In the genomic region with DNA sequence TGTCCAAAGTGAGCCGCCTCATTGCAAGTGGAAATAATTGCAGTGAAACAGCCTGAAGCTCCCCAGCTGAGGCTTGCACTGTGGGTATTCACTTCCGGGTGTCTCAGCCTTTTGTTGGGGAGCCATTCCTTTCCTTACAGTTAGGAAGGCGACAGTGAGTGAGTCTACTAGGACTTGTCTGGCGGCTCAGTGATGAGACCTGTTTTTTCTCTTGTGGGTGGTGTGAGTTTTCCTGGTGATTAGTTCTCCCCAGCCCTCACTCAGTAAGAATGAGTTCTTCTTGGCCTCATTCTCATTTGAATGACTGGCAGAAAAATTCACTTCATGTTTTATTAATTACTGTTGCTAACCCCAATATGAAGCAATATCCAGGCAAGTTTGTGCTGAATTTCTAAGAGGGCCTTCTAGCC, we compare ENCODE assay signal across 9 cellular contexts. TPM values are rescaled to one million over a fixed set of nuclear protein-coding genes. Genes with fewer than 3 reads are reported as not detected.
A peak's percentile ranks its signal among the peaks of the same experiment; 100 is the strongest.
DNase-seq lines count a peak whose midpoint lies in the region; ATAC-seq, FAIRE-seq and TF ChIP-seq lines count a peak whose summit lies in the region.
"Had no signal": no experiment of that assay in that cellular context is flagged by ENCODE, and none has a peak within 500 bp of the region (broad histone marks: within the 10 kb centered on the region; RNA-seq: fewer than 3 reads in every experiment).

No MANE protein-coding gene starts in this region.

- H3K9me1 ChIP-seq in K562 (ENCODE audit: control insufficient read depth, insufficient read depth, low read length), result no peaks in the 10 kb centered on the region

- TF ChIP-seq RAD21 in K562 (CRISPR knock-in tag; conservative IDR thresholded peaks at IDR 0.05 in 1 of 2, IDR thresholded peaks at IDR 0.05 in 1 of 2), result no peak

- H4K20me1 ChIP-seq in DND-41 (ENCODE audit: insufficient read depth, low read length) (peaks cover 39% of the 10 kb centered on the region), K562 (replicated peaks; ENCODE audit: control insufficient read depth, insufficient read depth, low read length) (peaks cover 20% of the 10 kb centered on the region)

- H3K4me3 ChIP-seq in DND-41 (ENCODE audit: low read depth in 1 of 2, low read length in 2 of 2) (peak overlapping the region in 1 of 2 experiments; percentile 100; a peak in 3 of 4 replicates), NB4 (ENCODE audit: low read depth, low read length) (peak overlapping the region; percentile 97), K562 (peak overlapping the region; percentile 90)

- H3K4me2 ChIP-seq in DND-41 (ENCODE audit: insufficient read depth, low read length), result peak overlapping the region; percentile 94
- H3K4me2 ChIP-seq in K562 (ENCODE audit: insufficient read depth, low read length), result peak overlapping the region; percentile 99

- TF ChIP-seq POLR2A in NB4 (IDR thresholded peaks at IDR 0.05; ENCODE audit: extremely low read depth, insufficient read length) (no peak), K562 (conservative IDR thresholded peaks at IDR 0.05) (no peak)

- no peak for DNase-seq in DND-41
- DNase-seq in NB4 (ENCODE audit: low read depth), result peak; percentile 70
- DNase-seq in K562 (ENCODE audit: extremely low read depth in 1 of 4, low spot score in 3 of 4), result peak in 1 of 4 experiments; percentile 24
- DNase-seq in NCI-H146 treated with DMSO at 0.1 percent for 48 hours (lab: John Stamatoyannopoulos, UW; ENCODE audit: unreplicated experiment), result no peak
- DNase-seq in effector CD4-positive, alpha-beta T cell, result no peak
- DNase-seq: head of caudate nucleus had no signal

- ATAC-seq in DND-41 (ENCODE audit: insufficient read depth, low read depth), result no peak
- no peak for ATAC-seq in K562
- ATAC-seq in HG03457 (IDR thresholded peaks at IDR 0.05; ENCODE audit: unreplicated experiment), result no peak
- ATAC-seq in GM18511 (IDR thresholded peaks at IDR 0.05; ENCODE audit: unreplicated experiment), result no peak

- H3K9ac ChIP-seq in DND-41 (ENCODE audit: low read depth, low read length) (peak overlapping the region; percentile 98), K562 (ENCODE audit: insufficient read depth in 1 of 2, low read depth in 2 of 2, low read length in 2 of 2) (peak overlapping the region; percentile 81 to 93; a peak in 3 of 4 replicates)

- H3K4me3 Mint-ChIP-seq in nephron, result peak overlapping the region; percentile 76 to 84 (median 82)

- peaks cover 32% of the 10 kb centered on the region for H3K4me1 ChIP-seq in DND-41 (ENCODE audit: insufficient read depth, low read length)
- peaks cover 6 to 12% of the 10 kb centered on the region in 2 experiments; a peak in 3 of 5 replicates for H3K4me1 ChIP-seq in K562 (replicated peaks in 1 of 2; ENCODE audit: control insufficient read depth in 2 of 2, insufficient read depth in 2 of 2, low read length in 2 of 2)

- H3K27ac Mint-ChIP-seq in nephron, result peak overlapping the region; percentile 46 to 82 (median 76)

- no peaks in the 10 kb centered on the region for H3K9me3 Mint-ChIP-seq in nephron

- intact Hi-C loops in K562 (cut with micrococcal nuclease), result no loop called here

- H3K9me3 ChIP-seq in DND-41 (ENCODE audit: insufficient read depth, low read length, severe bottlenecking) (no peaks in the 10 kb centered on the region), K562 (replicated peaks; ENCODE audit: control insufficient read depth, insufficient read depth, low read depth, low read length) (no peaks in the 10 kb centered on the region)

- H3K27me3 Mint-ChIP-seq in nephron (ENCODE audit: low read depth), result no peaks in the 10 kb centered on the region

- H2AFZ ChIP-seq in DND-41 (ENCODE audit: low read depth, low read length), result no peak overlapping the region
- H2AFZ ChIP-seq in K562 (ENCODE audit: low read depth, low read length), result no peak overlapping the region

- POLR2A ChIA-PET in K562 (lab: Yijun Ruan, JAX), result interaction anchor here (0.7 to 1.7 kb wide), 5 partner anchors 10 to 31 kb away, joined by 3 to 6 read pairs (median 4); no protein-coding TSS in a partner anchor

- TF ChIP-seq CTCF in DND-41 (IDR thresholded peaks at IDR 0.05; ENCODE audit: borderline replicate concordance, extremely low read depth, low read length, poor library complexity, severe bottlenecking), result no peak
- no peak for TF ChIP-seq CTCF in NB4 (IDR thresholded peaks at IDR 0.05; ENCODE audit: low read depth, low read length)
- TF ChIP-seq CTCF in K562 (IDR thresholded peaks at IDR 0.05 in 2 of 3, conservative IDR thresholded peaks at IDR 0.05 in 1 of 3; ENCODE audit: insufficient read depth in 2 of 3, low read depth in 1 of 3, low read length in 3 of 3), result no peak
- TF ChIP-seq CTCF in nephron (IDR thresholded peaks at IDR 0.05; ENCODE audit: unreplicated experiment in 3 of 3), result no peak

- peaks cover 19% of the 10 kb centered on the region for H3K4me1 Mint-ChIP-seq in nephron

- H3K36me3 ChIP-seq in DND-41 (ENCODE audit: insufficient read depth, low read length) (peaks cover 64% of the 10 kb centered on the region), K562 (ENCODE audit: control insufficient read depth, insufficient read depth, low read length) (peaks cover 56% of the 10 kb centered on the region)

- in situ Hi-C loops in K562 (cut with MboI), result no loop called here

- peaks cover 38% of the 10 kb centered on the region for H3K36me3 Mint-ChIP-seq in nephron (ENCODE audit: low read depth)

- H3K27ac ChIP-seq in DND-41 (ENCODE audit: low read length), result peak overlapping the region; percentile 44; the same call in 1 of the 2 replicates
- peak overlapping the region; percentile 89; the same call in 2 of the 3 replicates for H3K27ac ChIP-seq in K562 (ENCODE audit: extremely low read depth, low read depth, low read length)

- no peak for FAIRE-seq in K562 (lab: Jason Lieb, UNC)

- peaks cover 57% of the 10 kb centered on the region for H3K79me2 ChIP-seq in DND-41 (ENCODE audit: insufficient read depth, low read length)
- peaks cover 46% of the 10 kb centered on the region for H3K79me2 ChIP-seq in K562 (ENCODE audit: control insufficient read depth, insufficient read depth, low read length)

- no TSS peak for BruUV-seq in K562 (replicated peaks; lab: Mats Ljungman, UMichigan)

- CTCF ChIA-PET in K562 (lab: Yijun Ruan, JAX; ENCODE audit: low intra/inter-chr PET ratio), result no interaction called here

- no peaks in the 10 kb centered on the region for H3K27me3 ChIP-seq in DND-41 (ENCODE audit: insufficient read depth, low read length, poor library complexity)
- no peaks in the 10 kb centered on the region for H3K27me3 ChIP-seq in K562 (ENCODE audit: control insufficient read depth in 2 of 2, insufficient read depth in 2 of 2, low read length in 2 of 2)

- TF ChIP-seq EP300 in K562 (IDR thresholded peaks at IDR 0.05; ENCODE audit: low read length), result no peak

- 37% methylated on average over 4 of the region's 4 CpGs for WGBS in K562 (ENCODE audit: insufficient coverage, low coverage, missing lambda C conversion rate)

RNA-seq across cellular contexts. Expression of gene PGAM1, which starts 2.6 kb away (rescaled TPM):
- total RNA-seq in K562 (2011; cell fraction: chromatin; rRNA removed; ENCODE audit: low replicate concordance), result 49.1 and 72.3 TPM in 2 replicates
- total RNA-seq in K562 (2011; cell fraction: nucleolus; rRNA removed), result 111 and 126 TPM in 2 replicates
- 107 and 112 TPM in 2 replicates for total RNA-seq in K562 (2011; cell fraction: nucleoplasm; rRNA removed)
- total RNA-seq in K562 (2014; rRNA removed) (280 and 406 TPM in 2 replicates), K562 (2014; rRNA removed; fragmentation: Illumina TruSeq; extraction: Trizol) (256 and 269 TPM in 2 replicates), K562 (2015; rRNA removed; fragmentation: Illumina TruSeq; extraction: Trizol) (264 and 273 TPM in 2 replicates), K562 (2021) (319 and 328 TPM in 2 replicates)
- polyA plus RNA-seq in K562 (2011; rRNA removed) (559 and 605 TPM in 2 replicates), K562 (2014; fragmentation: Illumina TruSeq; extraction: Trizol) (311 and 316 TPM in 2 replicates), K562 (2014; fragmentation: Nextera tagmentation; extraction: Ambion mirVana) (10 to 100 TPM; 40.3 to 80.0 TPM), K562 (2014; rRNA removed) (261 and 274 TPM in 2 replicates)
- polyA plus RNA-seq in K562 (2011; cell fraction: cytosol; rRNA removed), result 543 and 578 TPM in 2 replicates
- 137 and 198 TPM in 2 replicates for polyA plus RNA-seq in K562 (2011; cell fraction: nucleus; rRNA removed)
- 216 and 339 TPM in 2 replicates for polyA plus RNA-seq in K562 (2012)
- 361 and 367 TPM in 2 replicates for polyA minus RNA-seq in K562 (2011; rRNA and poly(A)+ RNA removed)
- 206 and 242 TPM in 2 replicates for polyA minus RNA-seq in K562 (2011; cell fraction: cytosol; rRNA and poly(A)+ RNA removed)
- polyA minus RNA-seq in K562 (2011; cell fraction: nucleus; rRNA and poly(A)+ RNA removed), result 45.9 and 97.3 TPM in 2 replicates

RNA-seq across cellular contexts. Expression of gene EXOSC1, which starts 17.2 kb away (rescaled TPM):
- total RNA-seq in K562 (2011; cell fraction: chromatin; rRNA removed; ENCODE audit: low replicate concordance), result 20.2 and 33.3 TPM in 2 replicates
- 15.0 and 19.0 TPM in 2 replicates for total RNA-seq in K562 (2011; cell fraction: nucleolus; rRNA removed)
- 29.5 and 49.3 TPM in 2 replicates for total RNA-seq in K562 (2011; cell fraction: nucleoplasm; rRNA removed)
- total RNA-seq in K562 (2014; rRNA removed), result 46.8 and 47.2 TPM in 2 replicates
- 52.1 and 53.4 TPM in 2 replicates for total RNA-seq in K562 (2014; rRNA removed; fragmentation: Illumina TruSeq; extraction: Trizol)
- 51.0 and 52.2 TPM in 2 replicates for total RNA-seq in K562 (2015; rRNA removed; fragmentation: Illumina TruSeq; extraction: Trizol)
- 44.3 and 44.9 TPM in 2 replicates for total RNA-seq in K562 (2021)
- 61.0 and 69.7 TPM in 2 replicates for polyA plus RNA-seq in K562 (2011; rRNA removed)
- 62.6 and 63.5 TPM in 2 replicates for polyA plus RNA-seq in K562 (2011; cell fraction: cytosol; rRNA removed)
- 27.5 and 30.1 TPM in 2 replicates for polyA plus RNA-seq in K562 (2011; cell fraction: nucleus; rRNA removed)
- polyA plus RNA-seq in K562 (2012), result 55.4 and 63.8 TPM in 2 replicates
- 68.3 and 82.3 TPM in 2 replicates for polyA plus RNA-seq in K562 (2014; fragmentation: Illumina TruSeq; extraction: Trizol)
- polyA plus RNA-seq in K562 (2014; fragmentation: Nextera tagmentation; extraction: Ambion mirVana), result 100 to 1,000 TPM; 112 to 117 TPM
- polyA plus RNA-seq in K562 (2014; rRNA removed), result 65.1 and 67.0 TPM in 2 replicates
- polyA minus RNA-seq in K562 (2011; rRNA and poly(A)+ RNA removed), result 30.4 and 33.7 TPM in 2 replicates
- polyA minus RNA-seq in K562 (2011; cell fraction: cytosol; rRNA and poly(A)+ RNA removed), result 11.4 and 14.8 TPM in 2 replicates
- polyA minus RNA-seq in K562 (2011; cell fraction: nucleus; rRNA and poly(A)+ RNA removed), result 8.6 and 13.6 TPM in 2 replicates

RNA-seq across cellular contexts. Expression of gene ZDHHC16, which starts 17.4 kb away (rescaled TPM):
- 44.6 and 82.7 TPM in 2 replicates for total RNA-seq in K562 (2011; cell fraction: chromatin; rRNA removed; ENCODE audit: low replicate concordance)
- 61.3 and 65.7 TPM in 2 replicates for total RNA-seq in K562 (2011; cell fraction: nucleolus; rRNA removed)
- total RNA-seq in K562 (2011; cell fraction: nucleoplasm; rRNA removed), result 79.0 and 86.9 TPM in 2 replicates
- total RNA-seq in K562 (2014; rRNA removed) (13.1 and 19.5 TPM in 2 replicates), K562 (2014; rRNA removed; fragmentation: Illumina TruSeq; extraction: Trizol) (21.1 and 21.7 TPM in 2 replicates), K562 (2015; rRNA removed; fragmentation: Illumina TruSeq; extraction: Trizol) (22.4 and 22.9 TPM in 2 replicates), K562 (2021) (21.3 and 21.4 TPM in 2 replicates)
- polyA plus RNA-seq in K562 (2011; rRNA removed) (29.4 and 30.9 TPM in 2 replicates), K562 (2014; fragmentation: Illumina TruSeq; extraction: Trizol) (31.7 and 33.8 TPM in 2 replicates), K562 (2014; fragmentation: Nextera tagmentation; extraction: Ambion mirVana) (10 to 100 TPM; 12.5 to 14.2 TPM), K562 (2014; rRNA removed) (18.6 and 22.9 TPM in 2 replicates)
- 47.2 and 64.5 TPM in 2 replicates for polyA plus RNA-seq in K562 (2011; cell fraction: cytosol; rRNA removed)
- 58.5 and 58.8 TPM in 2 replicates for polyA plus RNA-seq in K562 (2011; cell fraction: nucleus; rRNA removed)
- polyA plus RNA-seq in K562 (2012), result 14.2 and 15.7 TPM in 2 replicates
- polyA minus RNA-seq in K562 (2011; rRNA and poly(A)+ RNA removed), result 39.0 and 49.8 TPM in 2 replicates
- 14.3 and 20.3 TPM in 2 replicates for polyA minus RNA-seq in K562 (2011; cell fraction: cytosol; rRNA and poly(A)+ RNA removed)
- 17.0 and 26.9 TPM in 2 replicates for polyA minus RNA-seq in K562 (2011; cell fraction: nucleus; rRNA and poly(A)+ RNA removed)

RNA-seq across cellular contexts. Expression of gene RRP12, which starts 27.4 kb away (rescaled TPM):
- 54.2 and 134 TPM in 2 replicates for total RNA-seq in K562 (2011; cell fraction: chromatin; rRNA removed; ENCODE audit: low replicate concordance)
- total RNA-seq in K562 (2011; cell fraction: nucleolus; rRNA removed), result 76.7 and 77.6 TPM in 2 replicates
- 53.7 TPM in 2 replicates for total RNA-seq in K562 (2011; cell fraction: nucleoplasm; rRNA removed)
- total RNA-seq in K562 (2014; rRNA removed), result 34.7 and 50.5 TPM in 2 replicates
- 12.6 and 16.4 TPM in 2 replicates for total RNA-seq in K562 (2014; rRNA removed; fragmentation: Illumina TruSeq; extraction: Trizol)
- total RNA-seq in K562 (2015; rRNA removed; fragmentation: Illumina TruSeq; extraction: Trizol), result 21.8 and 25.4 TPM in 2 replicates
- 64.4 and 68.2 TPM in 2 replicates for total RNA-seq in K562 (2021)
- polyA plus RNA-seq in K562 (2011; rRNA removed), result 7.2 and 22.3 TPM in 2 replicates
- polyA plus RNA-seq in K562 (2011; cell fraction: cytosol; rRNA removed), result 6.5 and 7.3 TPM in 2 replicates
- 37.2 and 53.1 TPM in 2 replicates for polyA plus RNA-seq in K562 (2011; cell fraction: nucleus; rRNA removed)
- 24.9 and 37.3 TPM in 2 replicates for polyA plus RNA-seq in K562 (2012)
- polyA plus RNA-seq in K562 (2014; fragmentation: Illumina TruSeq; extraction: Trizol), result 30.2 and 37.5 TPM in 2 replicates
- 1 to 10 TPM; 4.6 to 6.1 TPM for polyA plus RNA-seq in K562 (2014; fragmentation: Nextera tagmentation; extraction: Ambion mirVana)
- 20.2 and 25.4 TPM in 2 replicates for polyA plus RNA-seq in K562 (2014; rRNA removed)
- polyA minus RNA-seq in K562 (2011; rRNA and poly(A)+ RNA removed), result 16.2 and 21.5 TPM in 2 replicates
- 29.1 and 31.1 TPM in 2 replicates for polyA minus RNA-seq in K562 (2011; cell fraction: cytosol; rRNA and poly(A)+ RNA removed)
- polyA minus RNA-seq in K562 (2011; cell fraction: nucleus; rRNA and poly(A)+ RNA removed), result 32.2 and 42.1 TPM in 2 replicates
